Comparison of ENCODE assay signal across 37 cellular contexts in genomic region chrX:646228-646495, GRCh38. TPM values are rescaled to one million over a fixed set of nuclear protein-coding genes. Genes with fewer than 3 reads are reported as not detected.
"Had no signal": no experiment of that assay in that cellular context is flagged by ENCODE, and none has a peak within 500 bp of the region (broad histone marks: within the 10 kb centered on the region; RNA-seq: fewer than 3 reads in every experiment).

No MANE protein-coding gene starts in this region.

- H3K27ac ChIP-seq: body of pancreas, breast epithelium, SJSA1, VCaP had no signal

- H3K4me1 Mint-ChIP-seq: activated CD4-positive, alpha-beta memory T cell treated with anti-CD3 and anti-CD28 coated beads, Interleukin-2, amount 10 ng/mL, durations not matched to agents 7 days and 5 days; activated CD8-positive, alpha-beta memory T cell treated with anti-CD3 and anti-CD28 coated beads, Interleukin-2, amount 10 ng/mL, durations not matched to agents 7 days and 5 days; activated naive CD8-positive, alpha-beta T cell treated with anti-CD3 and anti-CD28 coated beads for 36 hours; activated T-helper 17 cell treated with anti-CD3 and anti-CD28 coated beads, Interleukin-2, amount 50 U/mL, for 72 hours; T-helper 17 cell had no signal

- H3K36me3 Mint-ChIP-seq: activated naive CD8-positive, alpha-beta T cell treated with anti-CD3 and anti-CD28 coated beads for 36 hours; T-cell had no signal

- H3K36me3 ChIP-seq: breast epithelium, MG63, SJSA1 had no signal

- H3K4me3 Mint-ChIP-seq: activated CD4-positive, alpha-beta memory T cell treated with anti-CD3 and anti-CD28 coated beads, Interleukin-2, amount 10 ng/mL, durations not matched to agents 7 days and 5 days; activated CD8-positive, alpha-beta memory T cell treated with anti-CD3 and anti-CD28 coated beads, Interleukin-2, amount 10 ng/mL, durations not matched to agents 7 days and 5 days; activated naive CD8-positive, alpha-beta T cell treated with anti-CD3 and anti-CD28 coated beads for 36 hours; activated T-cell treated with anti-CD3 and anti-CD28 coated beads, Interleukin-2, amount 50 U/mL, for 72 hours; activated T-helper 17 cell treated with anti-CD3 and anti-CD28 coated beads, Interleukin-2, amount 50 U/mL, for 72 hours; T-cell; T-helper 17 cell had no signal

- H3K27me3 ChIP-seq: body of pancreas, MG63, SJSA1 had no signal

- FAIRE-seq: astrocyte had no signal

- H3K4me2 ChIP-seq: SK-N-SH had no signal

- H3K9me3 ChIP-seq: body of pancreas, breast epithelium, MG63, SK-N-SH had no signal

- H3K4me1 ChIP-seq: body of pancreas, breast epithelium, SJSA1 had no signal

- H3K27me3 Mint-ChIP-seq: activated T-helper 17 cell treated with anti-CD3 and anti-CD28 coated beads, Interleukin-2, amount 50 U/mL, for 72 hours had no signal

- H3K4me3 ChIP-seq: body of pancreas, breast epithelium, MG63, SJSA1 had no signal

- H3K9me3 Mint-ChIP-seq: activated naive CD8-positive, alpha-beta T cell treated with anti-CD3 and anti-CD28 coated beads for 36 hours; activated T-cell treated with anti-CD3 and anti-CD28 coated beads, Interleukin-2, amount 50 U/mL, for 72 hours; activated T-helper 17 cell treated with anti-CD3 and anti-CD28 coated beads, Interleukin-2, amount 50 U/mL, for 72 hours; T-cell had no signal

- ATAC-seq: activated CD8-positive, alpha-beta memory T cell treated with anti-CD3 and anti-CD28 coated beads, Interleukin-2, amount 10 ng/mL, durations not matched to agents 7 days and 5 days; activated T-helper 17 cell treated with anti-CD3 and anti-CD28 coated beads, Interleukin-2, amount 50 U/mL, for 72 hours; body of pancreas; Panc1; T-cell; T-helper 17 cell had no signal

- DNase-seq: activated CD4-positive, alpha-beta memory T cell treated with anti-CD3 and anti-CD28 coated beads, Interleukin-2, amount 10 ng/mL, durations not matched to agents 7 days and 5 days; activated CD4-positive, alpha-beta T cell treated with anti-CD3 and anti-CD28 coated beads for 1 hour; activated CD4-positive, alpha-beta T cell treated with anti-CD3 and anti-CD28 coated beads for 48 hours; activated CD4-positive, CD25-positive, alpha-beta regulatory T cell; activated CD8-positive, alpha-beta memory T cell treated with anti-CD3 and anti-CD28 coated beads for 24 hours; activated CD8-positive, alpha-beta memory T cell treated with anti-CD3 and anti-CD28 coated beads, Interleukin-2, amount 10 ng/mL, durations not matched to agents 7 days and 5 days; activated effector memory CD4-positive, alpha-beta T cell treated with anti-CD3 and anti-CD28 coated beads, Interleukin-2, amount 50 U/mL, for 16 hours; activated naive CD4-positive, alpha-beta T cell; activated naive CD4-positive, alpha-beta T cell treated with anti-CD3 and anti-CD28 coated beads, Interleukin-2, amount 50 U/mL, for 16 hours; activated naive CD8-positive, alpha-beta T cell treated with anti-CD3 and anti-CD28 coated beads for 36 hours; activated T-cell treated with anti-CD3 and anti-CD28 coated beads, Interleukin-2, amount 50 U/mL, for 72 hours; amygdala; body of pancreas; Kasumi-1; KG1; MG63; NCI-H1048; NCI-H1105 treated with DMSO at 0.1 percent for 48 hours; NCI-H1436; NCI-H1694; NCI-H1930; NCI-H2081 treated with DMSO at 0.1 percent for 48 hours; NCI-H226; NCI-H446 treated with DMSO at 0.1 percent for 48 hours; NCI-H524; NCI-H69; SHP77; SK-N-SH; T-cell; T-helper 17 cell had no signal

- H3K27ac Mint-ChIP-seq: activated CD4-positive, alpha-beta memory T cell treated with anti-CD3 and anti-CD28 coated beads, Interleukin-2, amount 10 ng/mL, durations not matched to agents 7 days and 5 days; activated CD8-positive, alpha-beta memory T cell treated with anti-CD3 and anti-CD28 coated beads, Interleukin-2, amount 10 ng/mL, durations not matched to agents 7 days and 5 days; activated naive CD8-positive, alpha-beta T cell treated with anti-CD3 and anti-CD28 coated beads for 36 hours; activated T-cell treated with anti-CD3 and anti-CD28 coated beads, Interleukin-2, amount 50 U/mL, for 72 hours; activated T-helper 17 cell treated with anti-CD3 and anti-CD28 coated beads, Interleukin-2, amount 50 U/mL, for 72 hours; T-cell; T-helper 17 cell had no signal

RNA-seq across cellular contexts. Expression of gene SHOX, which starts 15.6 kb away (rescaled TPM):
- total RNA-seq: activated CD4-positive, alpha-beta memory T cell treated with anti-CD3 and anti-CD28 coated beads, Interleukin-2, amount 10 ng/mL, durations not matched to agents 7 days and 5 days; activated CD8-positive, alpha-beta memory T cell treated with anti-CD3 and anti-CD28 coated beads, Interleukin-2, amount 10 ng/mL, durations not matched to agents 7 days and 5 days; activated naive CD8-positive, alpha-beta T cell treated with anti-CD3 and anti-CD28 coated beads for 36 hours; activated T-cell treated with anti-CD3 and anti-CD28 coated beads, Interleukin-2, amount 50 U/mL, for 72 hours; activated T-helper 17 cell treated with anti-CD3 and anti-CD28 coated beads, Interleukin-2, amount 50 U/mL, for 72 hours; astrocyte; body of pancreas; RPMI7951; SJSA1; T-cell; T-helper 17 cell had no signal
- polyA plus RNA-seq: SK-N-SH had no signal
